8 cellular contexts compared by ENCODE assay signal in the genomic region with DNA sequence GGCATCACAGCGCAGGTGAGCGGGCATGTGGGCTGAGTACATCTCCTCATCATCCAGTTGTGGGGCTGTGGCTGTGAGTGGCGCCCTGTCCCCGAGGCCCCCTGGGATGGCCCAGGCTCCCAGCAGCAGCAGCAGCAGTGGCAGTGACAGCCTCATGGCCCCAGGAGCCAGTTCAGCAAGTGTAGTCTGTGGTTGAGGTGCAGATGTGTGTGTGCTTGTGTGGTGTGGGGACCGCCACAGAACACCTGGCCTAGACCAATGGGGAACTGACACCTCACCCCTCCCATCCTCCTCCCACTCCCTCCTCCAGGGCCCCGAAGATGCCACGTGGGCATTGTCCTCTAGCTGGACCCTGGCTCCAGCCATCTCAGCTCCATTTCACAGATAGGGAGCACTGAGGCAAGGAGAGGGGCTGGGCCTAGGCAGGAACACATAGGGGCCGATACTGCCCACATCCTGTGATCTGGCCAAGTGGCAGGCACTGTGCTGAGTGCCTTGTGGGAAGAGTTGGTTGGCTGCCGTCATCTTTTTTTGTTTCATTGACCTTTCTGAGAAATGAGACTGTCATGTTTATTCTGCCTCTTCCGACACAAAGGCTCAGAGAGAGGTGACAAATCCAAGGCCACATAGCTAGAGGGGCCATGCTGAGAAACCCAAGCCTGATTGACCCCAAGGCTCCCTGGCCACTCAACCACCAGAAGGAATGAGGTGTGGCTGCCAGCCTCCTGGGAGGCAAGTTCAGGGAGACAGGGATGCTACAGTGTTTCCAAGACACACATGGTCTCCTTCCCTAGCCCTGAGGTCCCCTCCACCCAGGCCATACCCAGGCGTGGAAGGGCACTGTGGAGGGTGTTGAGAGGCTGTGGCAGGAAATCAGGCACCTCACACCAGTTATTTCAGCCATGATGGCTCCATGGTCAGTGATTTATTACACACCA. TPM values are rescaled to one million over a fixed set of nuclear protein-coding genes. Genes with fewer than 3 reads are reported as not detected.
DNase-seq lines count a peak whose midpoint lies in the region; ATAC-seq and TF ChIP-seq lines count a peak whose summit lies in the region.

A gene with protein sequence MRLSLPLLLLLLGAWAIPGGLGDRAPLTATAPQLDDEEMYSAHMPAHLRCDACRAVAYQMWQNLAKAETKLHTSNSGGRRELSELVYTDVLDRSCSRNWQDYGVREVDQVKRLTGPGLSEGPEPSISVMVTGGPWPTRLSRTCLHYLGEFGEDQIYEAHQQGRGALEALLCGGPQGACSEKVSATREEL (minus strand): TSS at position 213 of the 938 bp plus-strand sequence. CDS start 57 bp downstream, at position 156.

- H3K36me3 ChIP-seq in KOPT-K1 (ENCODE audit: insufficient read depth, low read length) = peaks cover 31% of the 10 kb centered on the region

- no peak for TF ChIP-seq CTCF in GM12865 (IDR thresholded peaks at IDR 0.05; ENCODE audit: insufficient read depth, low read depth, low read length, missing control alignments)

- DNase-seq in GM12865 (ENCODE audit: low read depth) = peak; percentile 98
- DNase-seq in activated effector memory CD4-positive, alpha-beta T cell treated with anti-CD3 and anti-CD28 coated beads, Interleukin-2, amount 50 U/mL, for 16 hours = peak; percentile 74
- peak; percentile 54 for DNase-seq in stimulated activated CD4-positive, alpha-beta T cell treated with anti-CD3 and anti-CD28 coated beads, Interleukin-4, amount 100 ng/mL, for 24 hours
- no peak for DNase-seq in sciatic nerve (ENCODE audit: low spot score)
- DNase-seq in NCI-H146 treated with DMSO at 0.1 percent for 48 hours (lab: John Stamatoyannopoulos, UW; ENCODE audit: unreplicated experiment) = no peak
- DNase-seq in NCI-H2029 (lab: John Stamatoyannopoulos, UW) = no peak

- H3K4me3 ChIP-seq in GM12865 (ENCODE audit: low read depth, low read length) = peak within 1 kb of the TSS; percentile 88

- H3K27ac ChIP-seq in KOPT-K1 (ENCODE audit: low read depth, low read length, poor library complexity, severe bottlenecking) = peak within 1 kb of the TSS; percentile 100

- intact Hi-C loops in sciatic nerve (cut with DNase I) = no loop called here

- H3K9me3 ChIP-seq in KOPT-K1 (ENCODE audit: insufficient read depth, low read length, poor library complexity, severe bottlenecking) = no peaks in the 10 kb centered on the region

- ATAC-seq in GM21528 (IDR thresholded peaks at IDR 0.05; ENCODE audit: low FRiP score, unreplicated experiment) = peak; percentile 38
- ATAC-seq in sciatic nerve = no peak

RNA-seq across cellular contexts. Expression of the gene that starts here (rescaled TPM):
- total RNA-seq in sciatic nerve = 0.71 TPM

Comparison
In these comparisons a context has a peak if more than half of its experiments do, and no peak if none do; other contexts are left out.
1. DNase-seq: peak in GM12865 (single experiment), activated effector memory CD4-positive, alpha-beta T cell treated with anti-CD3 and anti-CD28 coated beads, Interleukin-2, amount 50 U/mL, for 16 hours (single experiment) and stimulated activated CD4-positive, alpha-beta T cell treated with anti-CD3 and anti-CD28 coated beads, Interleukin-4, amount 100 ng/mL, for 24 hours (single experiment); none in sciatic nerve (single experiment), NCI-H146 treated with DMSO at 0.1 percent for 48 hours (single experiment) and NCI-H2029 (single experiment).